ENCODE assay signal across 15 cellular contexts in the genomic region with DNA sequence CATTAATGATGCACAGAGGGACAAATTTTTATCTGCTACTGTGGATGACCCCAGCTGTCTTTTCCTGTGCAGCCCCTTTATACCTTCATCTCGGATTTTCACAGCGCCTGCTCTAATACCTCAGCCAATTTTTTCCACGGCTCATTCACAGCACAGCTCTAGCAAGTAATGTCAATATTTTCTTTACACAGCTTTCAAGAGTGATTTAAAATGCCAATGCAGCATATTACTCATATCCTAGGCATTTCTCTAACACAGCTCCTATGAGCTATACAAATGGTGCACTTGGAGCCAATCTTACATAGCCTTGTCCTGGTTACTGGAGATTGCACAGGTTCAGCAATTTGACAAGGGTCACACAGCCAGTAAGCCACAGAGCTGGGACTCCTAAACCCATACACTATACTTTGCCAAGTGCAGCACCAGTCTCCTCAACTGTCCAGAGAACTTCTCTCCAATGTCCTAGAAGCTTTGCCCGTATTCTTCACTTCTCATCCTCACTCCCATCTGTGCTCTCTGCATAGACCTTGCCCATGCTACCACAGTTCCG.
A peak's percentile ranks its signal among the peaks of the same experiment; 100 is the strongest.
DNase-seq lines count a peak whose midpoint lies in the region; ATAC-seq and FAIRE-seq lines count a peak whose summit lies in the region.
"Had no signal": no experiment of that assay in that cellular context is flagged by ENCODE, and none has a peak within 500 bp of the region (broad histone marks: within the 10 kb centered on the region; RNA-seq: fewer than 3 reads in every experiment).

No MANE protein-coding gene starts in this region.

- H3K4me2 ChIP-seq in mesenchymal stem cell (ENCODE audit: low read length, poor library complexity, severe bottlenecking): peak overlapping the region; percentile 10

- no peak overlapping the region for H3K18ac ChIP-seq in mesenchymal stem cell (ENCODE audit: low read depth in 1 of 2, low read length in 2 of 2)

- H3K4me3 ChIP-seq in mesenchymal stem cell (ENCODE audit: insufficient read depth in 1 of 2, low read depth in 1 of 2, low read length in 2 of 2): no peak overlapping the region
- H3K4me3 ChIP-seq: ascending aorta, ovary, Peyer's patch had no signal

- DNase-seq in A172 (ENCODE audit: low spot score): peak; percentile 47
- peak; percentile 33 for DNase-seq in NCI-H460 (ENCODE audit: extremely low read depth, low read depth)
- DNase-seq in dedifferentiated amniotic fluid mesenchymal stem cell (ENCODE audit: extremely low spot score): peak; percentile 65
- peak; percentile 58 for DNase-seq in mesenchymal stem cell
- no peak for DNase-seq in COLO668 (lab: John Stamatoyannopoulos, UW; ENCODE audit: unreplicated experiment)
- DNase-seq in T-helper 17 cell: no peak
- no peak for DNase-seq in frontal cortex (ENCODE audit: low spot score in 2 of 2)
- DNase-seq in nucleus accumbens (lab: John Stamatoyannopoulos, UW): no peak
- DNase-seq: activated B cell treated with CpG ODN at 0.5 μM for 24 hours; COR-L47; effector CD4-positive, alpha-beta T cell; NCI-H2029; ovary; Peyer's patch had no signal

- 38% methylated on average over 4 of the region's 5 CpGs for WGBS in mesenchymal stem cell

- no peak overlapping the region for H3K14ac ChIP-seq in mesenchymal stem cell (ENCODE audit: low read length in 2 of 2)

- no peak overlapping the region for H2AFZ ChIP-seq in mesenchymal stem cell (ENCODE audit: low read depth, low read length)

- H3K4me3 Mint-ChIP-seq in T-helper 17 cell: no peak overlapping the region
- H3K4me3 Mint-ChIP-seq: activated B cell treated with CpG ODN at 0.5 μM for 24 hours had no signal

- no peaks in the 10 kb centered on the region for H3K36me3 ChIP-seq in mesenchymal stem cell (ENCODE audit: control insufficient read depth in 1 of 2, insufficient read depth in 2 of 2, low read depth in 1 of 2, low read length in 2 of 2)
- H3K36me3 ChIP-seq: ascending aorta, ovary, Peyer's patch had no signal

- H3K4me1 ChIP-seq in mesenchymal stem cell (ENCODE audit: control insufficient read depth, insufficient read depth, low read depth, low read length): peaks cover 3% of the 10 kb centered on the region
- H3K4me1 ChIP-seq: ascending aorta, Peyer's patch had no signal

- no peak overlapping the region for H4K91ac ChIP-seq in mesenchymal stem cell (ENCODE audit: low read length)

- no peak overlapping the region for H4K8ac ChIP-seq in mesenchymal stem cell (ENCODE audit: low read length)

- H3K4me1 Mint-ChIP-seq in T-helper 17 cell: no peaks in the 10 kb centered on the region
- H3K4me1 Mint-ChIP-seq: activated B cell treated with CpG ODN at 0.5 μM for 24 hours had no signal

- no peaks in the 10 kb centered on the region for H3K79me1 ChIP-seq in mesenchymal stem cell (replicated peaks; ENCODE audit: low read length, poor library complexity, severe bottlenecking)

- H2AK5ac ChIP-seq in mesenchymal stem cell (ENCODE audit: low read length, severe bottlenecking): no peak overlapping the region

- no peak overlapping the region for H2BK5ac ChIP-seq in mesenchymal stem cell (ENCODE audit: low read depth, low read length, poor library complexity, severe bottlenecking)

- H2BK120ac ChIP-seq in mesenchymal stem cell (ENCODE audit: low read depth, low read length): no peak overlapping the region

- no peak for FAIRE-seq in frontal cortex (lab: Jason Lieb, UNC)

- no peaks in the 10 kb centered on the region for H3K27me3 Mint-ChIP-seq in T-helper 17 cell
- H3K27me3 Mint-ChIP-seq: activated B cell treated with CpG ODN at 0.5 μM for 24 hours had no signal

- no peak for ATAC-seq in T-helper 17 cell

- H2BK12ac ChIP-seq in mesenchymal stem cell (ENCODE audit: low read length in 2 of 2): no peak overlapping the region

- H2BK15ac ChIP-seq in mesenchymal stem cell (ENCODE audit: low read depth, poor library complexity, severe bottlenecking): no peak overlapping the region

- no peak overlapping the region for H3K23ac ChIP-seq in mesenchymal stem cell (ENCODE audit: low read length in 2 of 2)

- no peak overlapping the region for H3K4ac ChIP-seq in mesenchymal stem cell (ENCODE audit: low read depth in 1 of 2, low read length in 2 of 2)

- no peak overlapping the region for H3K9ac ChIP-seq in mesenchymal stem cell (ENCODE audit: low read length)

- peak overlapping the region; percentile 77 for H3K27ac ChIP-seq in mesenchymal stem cell (ENCODE audit: low read length, poor library complexity, severe bottlenecking)
- H3K27ac ChIP-seq: ascending aorta, ovary, Peyer's patch had no signal

- no peaks in the 10 kb centered on the region for H3K36me3 Mint-ChIP-seq in T-helper 17 cell (ENCODE audit: low read depth)

- H3K27ac Mint-ChIP-seq in T-helper 17 cell: no peak overlapping the region
- H3K27ac Mint-ChIP-seq: activated B cell treated with CpG ODN at 0.5 μM for 24 hours had no signal

- H3K9me3 ChIP-seq in mesenchymal stem cell (ENCODE audit: control insufficient read depth, low read length) (peaks cover 5% of the 10 kb centered on the region), T-helper 17 cell (ENCODE audit: control insufficient read depth, low read length, poor library complexity, severe bottlenecking) (no peaks in the 10 kb centered on the region)
- H3K9me3 ChIP-seq: ascending aorta, ovary, Peyer's patch had no signal

- H3K27me3 ChIP-seq in mesenchymal stem cell (ENCODE audit: control insufficient read depth in 1 of 2, insufficient read depth in 1 of 2, low read length in 2 of 2): no peaks in the 10 kb centered on the region
- H3K27me3 ChIP-seq: ascending aorta, ovary, Peyer's patch had no signal

Comparison
In these comparisons a context has a peak if more than half of its experiments do, and no peak if none do; other contexts are left out.
1. DNase-seq: peak in A172 (single experiment), NCI-H460 (single experiment), dedifferentiated amniotic fluid mesenchymal stem cell (single experiment) and mesenchymal stem cell (single experiment); none in COLO668 (single experiment), T-helper 17 cell (0 of 3), frontal cortex (0 of 2) and nucleus accumbens (0 of 56).